Comparison of ENCODE assay signal across 1 cellular context in the genomic region with DNA sequence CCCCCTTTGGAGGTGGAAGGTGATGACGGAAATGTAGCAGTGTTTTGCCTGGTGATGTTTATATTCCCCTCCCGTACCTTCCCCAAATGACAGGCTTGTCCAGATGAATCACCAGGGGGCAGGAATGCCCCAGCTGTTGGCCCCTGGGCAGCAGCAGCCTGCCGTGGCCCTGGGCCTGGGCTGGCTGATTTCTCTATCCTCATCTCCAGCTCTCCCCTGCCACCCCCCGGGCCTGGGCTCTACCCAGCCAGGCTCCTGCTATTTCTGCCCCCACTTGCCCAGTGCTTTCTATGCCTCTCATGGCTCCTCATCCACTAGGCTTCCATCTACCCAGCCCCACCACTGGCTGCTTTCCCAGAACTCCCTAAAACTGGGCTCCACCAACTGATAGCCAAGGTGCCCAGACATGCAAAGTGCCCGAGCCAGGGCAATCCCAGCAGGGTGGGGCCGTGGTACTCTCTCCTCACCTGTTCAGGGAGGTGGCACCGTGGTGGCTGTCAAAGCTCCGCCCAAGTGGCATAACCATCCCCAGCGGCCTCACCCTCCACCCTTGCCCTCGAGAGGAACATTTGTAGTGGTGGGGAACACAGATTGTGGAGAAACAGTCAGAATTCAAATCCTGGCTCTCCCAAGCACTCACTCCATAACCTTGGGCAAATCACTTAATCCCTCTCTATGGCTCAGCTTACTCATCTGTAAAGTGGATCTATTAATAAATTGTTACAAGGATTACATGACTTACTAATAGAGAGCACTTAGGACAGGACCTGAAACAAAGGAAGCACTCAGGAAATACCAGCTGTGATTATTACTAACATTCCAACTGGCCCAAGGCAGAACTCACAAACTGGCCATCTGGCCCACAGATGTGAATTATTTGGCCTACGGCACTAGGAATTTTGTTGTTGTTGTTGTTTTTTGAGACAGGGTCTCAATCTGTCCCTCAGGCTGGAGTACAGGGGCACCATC.
TF ChIP-seq lines count a peak whose summit lies in the region.

No MANE protein-coding gene starts in this region.

TF ChIP-seq in H1, 55 proteins besides CTCF, POLR2A, EP300 and RAD21:
- TF ChIP-seq BRCA1 (IDR thresholded peaks at IDR 0.05; ENCODE audit: low read depth, low read length), result no peak
- no peak for TF ChIP-seq CHD1 (IDR thresholded peaks at IDR 0.05; ENCODE audit: low read depth, low read length)
- no peak for TF ChIP-seq BCL11A (IDR thresholded peaks at IDR 0.05; ENCODE audit: low read depth in 2 of 2, low read length in 2 of 2)
- TF ChIP-seq SRF (IDR thresholded peaks at IDR 0.05; ENCODE audit: low read depth, low read length), result no peak
- TF ChIP-seq SAP30 (IDR thresholded peaks at IDR 0.05; ENCODE audit: insufficient read depth, insufficient replicate concordance, low read length), result no peak
- no peak for TF ChIP-seq SIRT6 (IDR thresholded peaks at IDR 0.05; ENCODE audit: low read length)
- no peak for TF ChIP-seq SP2 (IDR thresholded peaks at IDR 0.05; ENCODE audit: low read length)
- TF ChIP-seq, protein P1, sequence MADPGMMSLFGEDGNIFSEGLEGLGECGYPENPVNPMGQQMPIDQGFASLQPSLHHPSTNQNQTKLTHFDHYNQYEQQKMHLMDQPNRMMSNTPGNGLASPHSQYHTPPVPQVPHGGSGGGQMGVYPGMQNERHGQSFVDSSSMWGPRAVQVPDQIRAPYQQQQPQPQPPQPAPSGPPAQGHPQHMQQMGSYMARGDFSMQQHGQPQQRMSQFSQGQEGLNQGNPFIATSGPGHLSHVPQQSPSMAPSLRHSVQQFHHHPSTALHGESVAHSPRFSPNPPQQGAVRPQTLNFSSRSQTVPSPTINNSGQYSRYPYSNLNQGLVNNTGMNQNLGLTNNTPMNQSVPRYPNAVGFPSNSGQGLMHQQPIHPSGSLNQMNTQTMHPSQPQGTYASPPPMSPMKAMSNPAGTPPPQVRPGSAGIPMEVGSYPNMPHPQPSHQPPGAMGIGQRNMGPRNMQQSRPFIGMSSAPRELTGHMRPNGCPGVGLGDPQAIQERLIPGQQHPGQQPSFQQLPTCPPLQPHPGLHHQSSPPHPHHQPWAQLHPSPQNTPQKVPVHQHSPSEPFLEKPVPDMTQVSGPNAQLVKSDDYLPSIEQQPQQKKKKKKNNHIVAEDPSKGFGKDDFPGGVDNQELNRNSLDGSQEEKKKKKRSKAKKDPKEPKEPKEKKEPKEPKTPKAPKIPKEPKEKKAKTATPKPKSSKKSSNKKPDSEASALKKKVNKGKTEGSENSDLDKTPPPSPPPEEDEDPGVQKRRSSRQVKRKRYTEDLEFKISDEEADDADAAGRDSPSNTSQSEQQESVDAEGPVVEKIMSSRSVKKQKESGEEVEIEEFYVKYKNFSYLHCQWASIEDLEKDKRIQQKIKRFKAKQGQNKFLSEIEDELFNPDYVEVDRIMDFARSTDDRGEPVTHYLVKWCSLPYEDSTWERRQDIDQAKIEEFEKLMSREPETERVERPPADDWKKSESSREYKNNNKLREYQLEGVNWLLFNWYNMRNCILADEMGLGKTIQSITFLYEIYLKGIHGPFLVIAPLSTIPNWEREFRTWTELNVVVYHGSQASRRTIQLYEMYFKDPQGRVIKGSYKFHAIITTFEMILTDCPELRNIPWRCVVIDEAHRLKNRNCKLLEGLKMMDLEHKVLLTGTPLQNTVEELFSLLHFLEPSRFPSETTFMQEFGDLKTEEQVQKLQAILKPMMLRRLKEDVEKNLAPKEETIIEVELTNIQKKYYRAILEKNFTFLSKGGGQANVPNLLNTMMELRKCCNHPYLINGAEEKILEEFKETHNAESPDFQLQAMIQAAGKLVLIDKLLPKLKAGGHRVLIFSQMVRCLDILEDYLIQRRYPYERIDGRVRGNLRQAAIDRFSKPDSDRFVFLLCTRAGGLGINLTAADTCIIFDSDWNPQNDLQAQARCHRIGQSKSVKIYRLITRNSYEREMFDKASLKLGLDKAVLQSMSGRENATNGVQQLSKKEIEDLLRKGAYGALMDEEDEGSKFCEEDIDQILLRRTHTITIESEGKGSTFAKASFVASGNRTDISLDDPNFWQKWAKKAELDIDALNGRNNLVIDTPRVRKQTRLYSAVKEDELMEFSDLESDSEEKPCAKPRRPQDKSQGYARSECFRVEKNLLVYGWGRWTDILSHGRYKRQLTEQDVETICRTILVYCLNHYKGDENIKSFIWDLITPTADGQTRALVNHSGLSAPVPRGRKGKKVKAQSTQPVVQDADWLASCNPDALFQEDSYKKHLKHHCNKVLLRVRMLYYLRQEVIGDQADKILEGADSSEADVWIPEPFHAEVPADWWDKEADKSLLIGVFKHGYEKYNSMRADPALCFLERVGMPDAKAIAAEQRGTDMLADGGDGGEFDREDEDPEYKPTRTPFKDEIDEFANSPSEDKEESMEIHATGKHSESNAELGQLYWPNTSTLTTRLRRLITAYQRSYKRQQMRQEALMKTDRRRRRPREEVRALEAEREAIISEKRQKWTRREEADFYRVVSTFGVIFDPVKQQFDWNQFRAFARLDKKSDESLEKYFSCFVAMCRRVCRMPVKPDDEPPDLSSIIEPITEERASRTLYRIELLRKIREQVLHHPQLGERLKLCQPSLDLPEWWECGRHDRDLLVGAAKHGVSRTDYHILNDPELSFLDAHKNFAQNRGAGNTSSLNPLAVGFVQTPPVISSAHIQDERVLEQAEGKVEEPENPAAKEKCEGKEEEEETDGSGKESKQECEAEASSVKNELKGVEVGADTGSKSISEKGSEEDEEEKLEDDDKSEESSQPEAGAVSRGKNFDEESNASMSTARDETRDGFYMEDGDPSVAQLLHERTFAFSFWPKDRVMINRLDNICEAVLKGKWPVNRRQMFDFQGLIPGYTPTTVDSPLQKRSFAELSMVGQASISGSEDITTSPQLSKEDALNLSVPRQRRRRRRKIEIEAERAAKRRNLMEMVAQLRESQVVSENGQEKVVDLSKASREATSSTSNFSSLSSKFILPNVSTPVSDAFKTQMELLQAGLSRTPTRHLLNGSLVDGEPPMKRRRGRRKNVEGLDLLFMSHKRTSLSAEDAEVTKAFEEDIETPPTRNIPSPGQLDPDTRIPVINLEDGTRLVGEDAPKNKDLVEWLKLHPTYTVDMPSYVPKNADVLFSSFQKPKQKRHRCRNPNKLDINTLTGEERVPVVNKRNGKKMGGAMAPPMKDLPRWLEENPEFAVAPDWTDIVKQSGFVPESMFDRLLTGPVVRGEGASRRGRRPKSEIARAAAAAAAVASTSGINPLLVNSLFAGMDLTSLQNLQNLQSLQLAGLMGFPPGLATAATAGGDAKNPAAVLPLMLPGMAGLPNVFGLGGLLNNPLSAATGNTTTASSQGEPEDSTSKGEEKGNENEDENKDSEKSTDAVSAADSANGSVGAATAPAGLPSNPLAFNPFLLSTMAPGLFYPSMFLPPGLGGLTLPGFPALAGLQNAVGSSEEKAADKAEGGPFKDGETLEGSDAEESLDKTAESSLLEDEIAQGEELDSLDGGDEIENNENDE (IDR thresholded peaks at IDR 0.05; ENCODE audit: insufficient replicate concordance, low read length), result no peak
